1 cellular context compared by ENCODE assay signal in genomic region chr7:21636694-21637093, GRCh38.
TF ChIP-seq lines count a peak whose summit lies in the region.

No MANE protein-coding gene starts in this region.

TF ChIP-seq in GM12878, 131 proteins besides CTCF, POLR2A, EP300 and RAD21 (continued from another document):
- no peak for TF ChIP-seq E4F1 (IDR thresholded peaks at IDR 0.05; ENCODE audit: borderline replicate concordance, partially characterized antibody)
- no peak for TF ChIP-seq CEBPZ (IDR thresholded peaks at IDR 0.05; ENCODE audit: low read depth, low read length)
- no peak for TF ChIP-seq GATAD2B (conservative IDR thresholded peaks at IDR 0.05; ENCODE audit: low read depth)
- no peak for TF ChIP-seq SUPT20H (IDR thresholded peaks at IDR 0.05; ENCODE audit: borderline replicate concordance, control insufficient read depth, low read depth, low read length)
- no peak for TF ChIP-seq USF2 (IDR thresholded peaks at IDR 0.05; ENCODE audit: borderline replicate concordance, low read depth, low read length)
- no peak for TF ChIP-seq LARP7 (IDR thresholded peaks at IDR 0.05)
- TF ChIP-seq STAT1 (conservative IDR thresholded peaks at IDR 0.05), result no peak
- no peak for TF ChIP-seq NR2F1 (conservative IDR thresholded peaks at IDR 0.05)
- TF ChIP-seq STAT3 (IDR thresholded peaks at IDR 0.05; ENCODE audit: low read depth, low read length), result no peak
- TF ChIP-seq REST (IDR thresholded peaks at IDR 0.05; ENCODE audit: low read depth, low read length), result no peak
- TF ChIP-seq KLF5 (IDR thresholded peaks at IDR 0.05; ENCODE audit: partially characterized antibody), result no peak
- no peak for TF ChIP-seq NFIC (IDR thresholded peaks at IDR 0.05; ENCODE audit: low read depth, low read length)
- no peak for TF ChIP-seq KDM1A (IDR thresholded peaks at IDR 0.05; ENCODE audit: borderline replicate concordance)
- no peak for TF ChIP-seq BHLHE40 (IDR thresholded peaks at IDR 0.05; ENCODE audit: borderline replicate concordance in 1 of 2, low read depth in 2 of 2, low read length in 1 of 2)
